Comparison of ENCODE assay signal across 8 cellular contexts in genomic region chr2:54570321-54570881, GRCh38.
A peak's percentile ranks its signal among the peaks of the same experiment; 100 is the strongest.
DNase-seq lines count a peak whose midpoint lies in the region; ATAC-seq, FAIRE-seq and TF ChIP-seq lines count a peak whose summit lies in the region.
"Had no signal": no experiment of that assay in that cellular context is flagged by ENCODE, and none has a peak within 500 bp of the region (broad histone marks: within the 10 kb centered on the region; RNA-seq: fewer than 3 reads in every experiment).

No MANE protein-coding gene starts in this region.

- H3K4me1 ChIP-seq in right cardiac atrium (ENCODE audit: control insufficient read depth, insufficient read depth, low read length) (peaks cover 29% of the 10 kb centered on the region), small intestine (ENCODE audit: control insufficient read depth in 2 of 2, insufficient read depth in 1 of 2, low read depth in 1 of 2, low read length in 1 of 2) (peaks cover 19 to 49% of the 10 kb centered on the region in 2 donors), prostate gland (replicated peaks) (peaks cover 19% of the 10 kb centered on the region), tibial artery (peaks cover 0 to 64% (median 47%) of the 10 kb centered on the region in 4 donors)

- no peaks in the 10 kb centered on the region for H3K27me3 ChIP-seq in right cardiac atrium (ENCODE audit: control insufficient read depth, insufficient read depth)
- no peaks in the 10 kb centered on the region for H3K27me3 ChIP-seq in small intestine (ENCODE audit: control insufficient read depth in 2 of 2, insufficient read depth in 2 of 2, low read length in 2 of 2)
- H3K27me3 ChIP-seq in prostate gland (replicated peaks; ENCODE audit: insufficient read depth): no peaks in the 10 kb centered on the region
- no peaks in the 10 kb centered on the region for H3K27me3 ChIP-seq in tibial artery

- H3K9me3 Mint-ChIP-seq in HFFc6: no peaks in the 10 kb centered on the region
- H3K9me3 Mint-ChIP-seq in WTC11: peaks cover 8% of the 10 kb centered on the region
- H3K9me3 Mint-ChIP-seq: dendritic cell treated with granulocyte-macrophage colony-stimulating factor and Interleukin-4, amounts not matched to agents 40 ng/mL and 50 ng/mL, for 4 days had no signal

- DNase-seq in HFFc6 (no peak), WTC11 (ENCODE audit: low spot score) (no peak), right cardiac atrium (no peak), small intestine (no peak), NCI-H187 (lab: John Stamatoyannopoulos, UW) (no peak), prostate gland (ENCODE audit: low spot score) (no peak), tibial artery (no peak)

- no peak for TF ChIP-seq POLR2A in prostate gland (IDR thresholded peaks at IDR 0.05)

- H3K4me3 ChIP-seq in right cardiac atrium (ENCODE audit: low read length) (no peak overlapping the region), small intestine (ENCODE audit: low read depth in 1 of 2, low read length in 2 of 2) (no peak overlapping the region), prostate gland (no peak overlapping the region), tibial artery (no peak overlapping the region)

- peak overlapping the region; percentile 83 for H3K27ac Mint-ChIP-seq in HFFc6
- H3K27ac Mint-ChIP-seq in WTC11: peak overlapping the region; percentile 64
- H3K27ac Mint-ChIP-seq: dendritic cell treated with granulocyte-macrophage colony-stimulating factor and Interleukin-4, amounts not matched to agents 40 ng/mL and 50 ng/mL, for 4 days had no signal

- intact Hi-C loops in right cardiac atrium (cut with DNase I): no loop called here
- intact Hi-C loops in prostate gland (cut with DNase I): no loop called here
- intact Hi-C loops in tibial artery (cut with DNase I; ENCODE audit: low total_unique reads): no loop called here

- H3K4me3 Mint-ChIP-seq in HFFc6 (peak overlapping the region; percentile 58), WTC11 (peak overlapping the region; percentile 18)
- H3K4me3 Mint-ChIP-seq: dendritic cell treated with granulocyte-macrophage colony-stimulating factor and Interleukin-4, amounts not matched to agents 40 ng/mL and 50 ng/mL, for 4 days had no signal

- CTCF ChIA-PET in WTC11 (lab: Charles Lee): interaction anchor here (0.6 to 1.0 kb wide), 2 partner anchors 95 to 269 kb away, joined by 3 to 4 read pairs; no protein-coding TSS in a partner anchor

- H3K9me3 ChIP-seq in right cardiac atrium (ENCODE audit: control insufficient read depth, low read length) (no peaks in the 10 kb centered on the region), small intestine (ENCODE audit: control insufficient read depth, low read depth) (no peaks in the 10 kb centered on the region), prostate gland (no peaks in the 10 kb centered on the region), tibial artery (no peaks in the 10 kb centered on the region)

- ATAC-seq in WTC11 (no peak), right cardiac atrium (no peak)

- H3K36me3 Mint-ChIP-seq in HFFc6 (ENCODE audit: low read depth) (peaks cover 6% of the 10 kb centered on the region), WTC11 (peaks cover 8% of the 10 kb centered on the region)

- H3K4me1 Mint-ChIP-seq in HFFc6 (ENCODE audit: low read depth) (peaks cover 68% of the 10 kb centered on the region), WTC11 (peaks cover 80% of the 10 kb centered on the region)

- H3K27me3 Mint-ChIP-seq in HFFc6 (ENCODE audit: insufficient read depth): no peaks in the 10 kb centered on the region; the same call in none of the 2 replicates
- no peaks in the 10 kb centered on the region for H3K27me3 Mint-ChIP-seq in WTC11 (ENCODE audit: low read depth)
- H3K27me3 Mint-ChIP-seq: dendritic cell treated with granulocyte-macrophage colony-stimulating factor and Interleukin-4, amounts not matched to agents 40 ng/mL and 50 ng/mL, for 4 days had no signal

- TF ChIP-seq CTCF in HFFc6 (IDR thresholded peaks at IDR 0.05) (no peak), WTC11 (IDR thresholded peaks at IDR 0.05) (no peak), prostate gland (IDR thresholded peaks at IDR 0.05) (no peak), tibial artery (IDR thresholded peaks at IDR 0.05) (no peak)

- peak overlapping the region; percentile 36 for H3K27ac ChIP-seq in right cardiac atrium (ENCODE audit: low read length)
- H3K27ac ChIP-seq in small intestine (ENCODE audit: low read depth in 1 of 2, low read length in 1 of 2): peak overlapping the region; percentile 75 to 89
- no peak overlapping the region for H3K27ac ChIP-seq in prostate gland
- H3K27ac ChIP-seq in tibial artery: peak overlapping the region in 1 of 2 donors; percentile 10

- FAIRE-seq in small intestine (lab: Jason Lieb, UNC): no peak

- WGBS in right cardiac atrium: 59% methylated on average over 5 of the region's 5 CpGs
- 59 to 63% (median 62%) methylated on average over 5 of the region's 5 CpGs for WGBS in small intestine, 3 donors
- WGBS in prostate gland: 75% methylated on average over 5 of the region's 5 CpGs

- POLR2A ChIA-PET in WTC11 (lab: Charles Lee): interaction anchor here (2.1 kb wide), 1 partner anchor 12 kb away, joined by 8 read pairs; no protein-coding TSS in a partner anchor

- no peaks in the 10 kb centered on the region for H3K36me3 ChIP-seq in small intestine (ENCODE audit: control insufficient read depth in 2 of 2, insufficient read depth in 2 of 2, low read length in 2 of 2)
- no peaks in the 10 kb centered on the region for H3K36me3 ChIP-seq in prostate gland
- H3K36me3 ChIP-seq in tibial artery: no peaks in the 10 kb centered on the region

TF ChIP-seq in WTC11, 78 proteins besides CTCF, POLR2A, EP300 and RAD21 (continues in another document):
- TF ChIP-seq SMAD4 (CRISPR knock-in tag; IDR thresholded peaks at IDR 0.05) (no peak), ZBTB21 (CRISPR knock-in tag; IDR thresholded peaks at IDR 0.05; ENCODE audit: borderline replicate concordance) (no peak), FOXJ3 (CRISPR knock-in tag; IDR thresholded peaks at IDR 0.05; ENCODE audit: borderline replicate concordance) (no peak), KAT7 (CRISPR knock-in tag; IDR thresholded peaks at IDR 0.05; ENCODE audit: borderline replicate concordance) (no peak), TCF7 (CRISPR knock-in tag; IDR thresholded peaks at IDR 0.05; ENCODE audit: low read depth) (no peak), TEAD1 (CRISPR knock-in tag; IDR thresholded peaks at IDR 0.05) (no peak), CREB1 (CRISPR knock-in tag; IDR thresholded peaks at IDR 0.05) (no peak), HMGXB4 (CRISPR knock-in tag; IDR thresholded peaks at IDR 0.05) (no peak), MYBL2 (CRISPR knock-in tag; IDR thresholded peaks at IDR 0.05) (no peak)
- TF ChIP-seq, protein P1, sequence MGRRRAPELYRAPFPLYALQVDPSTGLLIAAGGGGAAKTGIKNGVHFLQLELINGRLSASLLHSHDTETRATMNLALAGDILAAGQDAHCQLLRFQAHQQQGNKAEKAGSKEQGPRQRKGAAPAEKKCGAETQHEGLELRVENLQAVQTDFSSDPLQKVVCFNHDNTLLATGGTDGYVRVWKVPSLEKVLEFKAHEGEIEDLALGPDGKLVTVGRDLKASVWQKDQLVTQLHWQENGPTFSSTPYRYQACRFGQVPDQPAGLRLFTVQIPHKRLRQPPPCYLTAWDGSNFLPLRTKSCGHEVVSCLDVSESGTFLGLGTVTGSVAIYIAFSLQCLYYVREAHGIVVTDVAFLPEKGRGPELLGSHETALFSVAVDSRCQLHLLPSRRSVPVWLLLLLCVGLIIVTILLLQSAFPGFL (CRISPR knock-in tag; IDR thresholded peaks at IDR 0.05; ENCODE audit: borderline replicate concordance): no peak
- TF ChIP-seq, protein P2, sequence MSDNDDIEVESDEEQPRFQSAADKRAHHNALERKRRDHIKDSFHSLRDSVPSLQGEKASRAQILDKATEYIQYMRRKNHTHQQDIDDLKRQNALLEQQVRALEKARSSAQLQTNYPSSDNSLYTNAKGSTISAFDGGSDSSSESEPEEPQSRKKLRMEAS (CRISPR knock-in tag; IDR thresholded peaks at IDR 0.05): no peak
- TF ChIP-seq, protein P3, sequence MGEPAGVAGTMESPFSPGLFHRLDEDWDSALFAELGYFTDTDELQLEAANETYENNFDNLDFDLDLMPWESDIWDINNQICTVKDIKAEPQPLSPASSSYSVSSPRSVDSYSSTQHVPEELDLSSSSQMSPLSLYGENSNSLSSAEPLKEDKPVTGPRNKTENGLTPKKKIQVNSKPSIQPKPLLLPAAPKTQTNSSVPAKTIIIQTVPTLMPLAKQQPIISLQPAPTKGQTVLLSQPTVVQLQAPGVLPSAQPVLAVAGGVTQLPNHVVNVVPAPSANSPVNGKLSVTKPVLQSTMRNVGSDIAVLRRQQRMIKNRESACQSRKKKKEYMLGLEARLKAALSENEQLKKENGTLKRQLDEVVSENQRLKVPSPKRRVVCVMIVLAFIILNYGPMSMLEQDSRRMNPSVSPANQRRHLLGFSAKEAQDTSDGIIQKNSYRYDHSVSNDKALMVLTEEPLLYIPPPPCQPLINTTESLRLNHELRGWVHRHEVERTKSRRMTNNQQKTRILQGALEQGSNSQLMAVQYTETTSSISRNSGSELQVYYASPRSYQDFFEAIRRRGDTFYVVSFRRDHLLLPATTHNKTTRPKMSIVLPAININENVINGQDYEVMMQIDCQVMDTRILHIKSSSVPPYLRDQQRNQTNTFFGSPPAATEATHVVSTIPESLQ (CRISPR knock-in tag; IDR thresholded peaks at IDR 0.05): no peak
- TF ChIP-seq, protein P4, sequence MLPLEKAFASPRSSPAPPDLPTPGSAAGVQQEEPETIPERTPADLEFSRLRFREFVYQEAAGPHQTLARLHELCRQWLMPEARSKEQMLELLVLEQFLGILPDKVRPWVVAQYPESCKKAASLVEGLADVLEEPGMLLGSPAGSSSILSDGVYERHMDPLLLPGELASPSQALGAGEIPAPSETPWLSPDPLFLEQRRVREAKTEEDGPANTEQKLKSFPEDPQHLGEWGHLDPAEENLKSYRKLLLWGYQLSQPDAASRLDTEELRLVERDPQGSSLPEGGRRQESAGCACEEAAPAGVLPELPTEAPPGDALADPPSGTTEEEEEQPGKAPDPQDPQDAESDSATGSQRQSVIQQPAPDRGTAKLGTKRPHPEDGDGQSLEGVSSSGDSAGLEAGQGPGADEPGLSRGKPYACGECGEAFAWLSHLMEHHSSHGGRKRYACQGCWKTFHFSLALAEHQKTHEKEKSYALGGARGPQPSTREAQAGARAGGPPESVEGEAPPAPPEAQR (CRISPR knock-in tag; IDR thresholded peaks at IDR 0.05): no peak

Comparison
In these comparisons a context has a peak if more than half of its experiments do, and no peak if none do; other contexts are left out.
1. H3K27ac ChIP-seq: peak in right cardiac atrium (single experiment) and small intestine (2 of 2); none in prostate gland (0 of 2).